In genomic region chr11:133326849-133327248, GRCh38 we compare ENCODE assay signal across 17 cellular contexts.
DNase-seq lines count a peak whose midpoint lies in the region; ATAC-seq lines count a peak whose summit lies in the region.
"Had no signal": no experiment of that assay in that cellular context is flagged by ENCODE, and none has a peak within 500 bp of the region (broad histone marks: within the 10 kb centered on the region; RNA-seq: fewer than 3 reads in every experiment).

No MANE protein-coding gene starts in this region.

- H2AK5ac ChIP-seq in mesenchymal stem cell (ENCODE audit: low read length, severe bottlenecking) = no peak overlapping the region

- no peaks in the 10 kb centered on the region for H3K79me1 ChIP-seq in mesenchymal stem cell (replicated peaks; ENCODE audit: low read length, poor library complexity, severe bottlenecking)

- no peak overlapping the region for H3K18ac ChIP-seq in mesenchymal stem cell (ENCODE audit: low read depth in 1 of 2, low read length in 2 of 2)

- intact Hi-C loops in right cardiac atrium (cut with DNase I) = no loop called here
- intact Hi-C loops in left cardiac atrium (cut with DNase I) = no loop called here

- H3K4me3 ChIP-seq in right cardiac atrium (ENCODE audit: low read length) = no peak overlapping the region
- no peak overlapping the region for H3K4me3 ChIP-seq in mesenchymal stem cell (ENCODE audit: insufficient read depth in 1 of 2, low read depth in 1 of 2, low read length in 2 of 2)
- H3K4me3 ChIP-seq: BLaER1 treated with 17β-estradiol and CSF1 and Interleukin-3, amounts not matched to agents 10 nM and 100 nM; GM23338 had no signal

- H2BK5ac ChIP-seq in mesenchymal stem cell (ENCODE audit: low read depth, low read length, poor library complexity, severe bottlenecking) = no peak overlapping the region

- H3K27ac ChIP-seq in right cardiac atrium (ENCODE audit: low read length) (no peak overlapping the region), mesenchymal stem cell (ENCODE audit: low read length, poor library complexity, severe bottlenecking) (no peak overlapping the region)
- H3K27ac ChIP-seq: BLaER1 treated with 17β-estradiol and CSF1 and Interleukin-3, amounts not matched to agents 10 nM and 100 nM; HL-60 had no signal

- DNase-seq in right cardiac atrium (peak in 1 of 3 donors; percentile 37), left cardiac atrium (no peak), mesenchymal stem cell (no peak), ACHN (no peak), T-helper 17 cell (no peak), NCI-H1092 treated with DMSO at 0.1 percent for 48 hours (lab: John Stamatoyannopoulos, UW) (no peak)
- DNase-seq: 8988T; CD4-positive, CD25-positive, alpha-beta regulatory T cell; DMS53; GF-D8; H9; HFFc6; KBM-7 had no signal

- no peaks in the 10 kb centered on the region for H3K36me3 ChIP-seq in mesenchymal stem cell (ENCODE audit: control insufficient read depth in 1 of 2, insufficient read depth in 2 of 2, low read depth in 1 of 2, low read length in 2 of 2)
- H3K36me3 ChIP-seq: BLaER1 treated with 17β-estradiol and CSF1 and Interleukin-3, amounts not matched to agents 10 nM and 100 nM had no signal

- no peak overlapping the region for H2BK15ac ChIP-seq in mesenchymal stem cell (ENCODE audit: low read depth, poor library complexity, severe bottlenecking)

- peaks cover 8% of the 10 kb centered on the region for H3K9me3 Mint-ChIP-seq in stimulated activated memory B cell treated with anti-CD40 and anti-IgM and Interleukin-4, amounts not matched to agents 10 μg/mL and 1 μg/mL and 100 μg/mL, for 72 hours
- H3K9me3 Mint-ChIP-seq: GM23338, H9 had no signal

- H2BK12ac ChIP-seq in mesenchymal stem cell (ENCODE audit: low read length in 2 of 2) = no peak overlapping the region

- H4K8ac ChIP-seq in mesenchymal stem cell (ENCODE audit: low read length) = no peak overlapping the region

- in situ Hi-C loops in ACHN (cut with HindIII; ENCODE audit: low pct_ligation_motif_present, low pct_unique_long_range_greater_than_20kb, low sequenced_read_pairs) = no loop called here

- no peak overlapping the region for H3K4ac ChIP-seq in mesenchymal stem cell (ENCODE audit: low read depth in 1 of 2, low read length in 2 of 2)

- no peak overlapping the region for H3K4me2 ChIP-seq in mesenchymal stem cell (ENCODE audit: low read length, poor library complexity, severe bottlenecking)
- H3K4me2 ChIP-seq: BLaER1 treated with 17β-estradiol and CSF1 and Interleukin-3, amounts not matched to agents 10 nM and 100 nM; GM23338 had no signal

- H3K9me3 ChIP-seq in right cardiac atrium (ENCODE audit: control insufficient read depth, low read length) (no peaks in the 10 kb centered on the region), mesenchymal stem cell (ENCODE audit: control insufficient read depth, low read length) (no peaks in the 10 kb centered on the region), T-helper 17 cell (ENCODE audit: control insufficient read depth, low read length, poor library complexity, severe bottlenecking) (no peaks in the 10 kb centered on the region)
- H3K9me3 ChIP-seq: BLaER1 treated with 17β-estradiol and CSF1 and Interleukin-3, amounts not matched to agents 10 nM and 100 nM had no signal

- no peak overlapping the region for H3K14ac ChIP-seq in mesenchymal stem cell (ENCODE audit: low read length in 2 of 2)

- H3K23ac ChIP-seq in mesenchymal stem cell (ENCODE audit: low read length in 2 of 2) = no peak overlapping the region

- H4K91ac ChIP-seq in mesenchymal stem cell (ENCODE audit: low read length) = peak overlapping the region; percentile 15

- H3K9ac ChIP-seq in mesenchymal stem cell (ENCODE audit: low read length) = no peak overlapping the region
- H3K9ac ChIP-seq: BLaER1 treated with 17β-estradiol and CSF1 and Interleukin-3, amounts not matched to agents 10 nM and 100 nM had no signal

- H3K4me3 Mint-ChIP-seq in stimulated activated memory B cell treated with anti-CD40 and anti-IgM and Interleukin-4, amounts not matched to agents 10 μg/mL and 1 μg/mL and 100 μg/mL, for 72 hours = no peak overlapping the region
- no peak overlapping the region for H3K4me3 Mint-ChIP-seq in T-helper 17 cell
- H3K4me3 Mint-ChIP-seq: CD4-positive, CD25-positive, alpha-beta regulatory T cell; GM23338; H9; HFFc6 had no signal

- no peak overlapping the region for H2BK120ac ChIP-seq in mesenchymal stem cell (ENCODE audit: low read depth, low read length)

- H3K4me1 ChIP-seq in right cardiac atrium (ENCODE audit: control insufficient read depth, insufficient read depth, low read length) (no peaks in the 10 kb centered on the region), mesenchymal stem cell (ENCODE audit: control insufficient read depth, insufficient read depth, low read depth, low read length) (no peaks in the 10 kb centered on the region)
- H3K4me1 ChIP-seq: BLaER1 treated with 17β-estradiol and CSF1 and Interleukin-3, amounts not matched to agents 10 nM and 100 nM had no signal

- H3K27me3 Mint-ChIP-seq in stimulated activated memory B cell treated with anti-CD40 and anti-IgM and Interleukin-4, amounts not matched to agents 10 μg/mL and 1 μg/mL and 100 μg/mL, for 72 hours = no peaks in the 10 kb centered on the region
- H3K27me3 Mint-ChIP-seq in T-helper 17 cell = no peaks in the 10 kb centered on the region

- H3K4me1 Mint-ChIP-seq in stimulated activated memory B cell treated with anti-CD40 and anti-IgM and Interleukin-4, amounts not matched to agents 10 μg/mL and 1 μg/mL and 100 μg/mL, for 72 hours = no peaks in the 10 kb centered on the region
- no peaks in the 10 kb centered on the region for H3K4me1 Mint-ChIP-seq in T-helper 17 cell
- H3K4me1 Mint-ChIP-seq: CD4-positive, CD25-positive, alpha-beta regulatory T cell had no signal

- H3K27ac Mint-ChIP-seq in stimulated activated memory B cell treated with anti-CD40 and anti-IgM and Interleukin-4, amounts not matched to agents 10 μg/mL and 1 μg/mL and 100 μg/mL, for 72 hours = no peak overlapping the region
- no peak overlapping the region for H3K27ac Mint-ChIP-seq in T-helper 17 cell
- H3K27ac Mint-ChIP-seq: CD4-positive, CD25-positive, alpha-beta regulatory T cell; GM23338; H9; HFFc6 had no signal

- H3K27me3 ChIP-seq in right cardiac atrium (ENCODE audit: control insufficient read depth, insufficient read depth) (no peaks in the 10 kb centered on the region), mesenchymal stem cell (ENCODE audit: control insufficient read depth in 1 of 2, insufficient read depth in 1 of 2, low read length in 2 of 2) (no peaks in the 10 kb centered on the region)
- H3K27me3 ChIP-seq: BLaER1 treated with 17β-estradiol and CSF1 and Interleukin-3, amounts not matched to agents 10 nM and 100 nM had no signal

- no peaks in the 10 kb centered on the region for H3K36me3 Mint-ChIP-seq in stimulated activated memory B cell treated with anti-CD40 and anti-IgM and Interleukin-4, amounts not matched to agents 10 μg/mL and 1 μg/mL and 100 μg/mL, for 72 hours
- no peaks in the 10 kb centered on the region for H3K36me3 Mint-ChIP-seq in T-helper 17 cell (ENCODE audit: low read depth)
- H3K36me3 Mint-ChIP-seq: CD4-positive, CD25-positive, alpha-beta regulatory T cell had no signal

- H2AFZ ChIP-seq in mesenchymal stem cell (ENCODE audit: low read depth, low read length) = no peak overlapping the region
- H2AFZ ChIP-seq: GM23338 had no signal

- ATAC-seq in right cardiac atrium (peak; percentile 40 to 43), left cardiac atrium (no peak), T-helper 17 cell (no peak)
- ATAC-seq in stimulated activated memory B cell treated with anti-CD40 and anti-IgM and Interleukin-4, amounts not matched to agents 10 μg/mL and 1 μg/mL and 100 μg/mL, for 72 hours = peak; percentile 67
- ATAC-seq: GM23338 had no signal

- WGBS in right cardiac atrium = 89% methylated on average over 7 of the region's 7 CpGs
- 84% methylated on average over 7 of the region's 7 CpGs for WGBS in mesenchymal stem cell

Comparison
In these comparisons a context has a peak if more than half of its experiments do, and no peak if none do; other contexts are left out.
1. ATAC-seq: peak in right cardiac atrium (2 of 2) and stimulated activated memory B cell treated with anti-CD40 and anti-IgM and Interleukin-4, amounts not matched to agents 10 μg/mL and 1 μg/mL and 100 μg/mL, for 72 hours (single experiment); none in left cardiac atrium (0 of 2) and T-helper 17 cell (single experiment).